In genomic region chr7:8214162-8214897, GRCh38 we compare ENCODE assay signal across 13 cellular contexts. TPM values are rescaled to one million over a fixed set of nuclear protein-coding genes. Genes with fewer than 3 reads are reported as not detected.
DNase-seq lines count a peak whose midpoint lies in the region; ATAC-seq, FAIRE-seq and TF ChIP-seq lines count a peak whose summit lies in the region.
"Had no signal": no experiment of that assay in that cellular context is flagged by ENCODE, and none has a peak within 500 bp of the region (broad histone marks: within the 10 kb centered on the region; RNA-seq: fewer than 3 reads in every experiment).

No MANE protein-coding gene starts in this region.

- no peaks in the 10 kb centered on the region for H3K27me3 ChIP-seq in pancreas
- no peaks in the 10 kb centered on the region for H3K27me3 ChIP-seq in aorta (ENCODE audit: control insufficient read depth in 1 of 2, insufficient read depth in 2 of 2, low read length in 1 of 2)
- H3K27me3 ChIP-seq: right lobe of liver had no signal

- ATAC-seq in pancreas (peak in 3 of 4 donors; percentile 17 to 65 (median 44)), HG03095 (IDR thresholded peaks at IDR 0.05; ENCODE audit: unreplicated experiment) (no peak), aorta (ENCODE audit: low FRiP score) (no peak)
- no peak for ATAC-seq in activated CD4-positive, CD25-positive, alpha-beta regulatory T cell treated with anti-CD3 and anti-CD28 coated beads, Interleukin-2, amount 50 U/mL, for 24 hours
- ATAC-seq: right lobe of liver had no signal

- H3K27ac ChIP-seq in pancreas = no peak overlapping the region
- no peak overlapping the region for H3K27ac ChIP-seq in aorta (ENCODE audit: low read depth in 1 of 2, low read length in 2 of 2)
- H3K27ac ChIP-seq: right lobe of liver, WERI-Rb-1 had no signal

- peak; percentile 7 for DNase-seq in GM04504 (ENCODE audit: low read depth)
- DNase-seq in NCI-H146 (lab: John Stamatoyannopoulos, UW) = peak; percentile 54
- DNase-seq in dedifferentiated amniotic fluid mesenchymal stem cell (ENCODE audit: extremely low spot score) = peak; percentile 16
- no peak for DNase-seq in pancreas
- no peak for DNase-seq in aorta
- no peak for DNase-seq in stimulated activated CD4-positive, alpha-beta T cell treated with anti-CD3 and anti-CD28 coated beads, Interleukin-4, amount 100 ng/mL, for 1 hour
- DNase-seq: DND-41, kidney, right lobe of liver, WERI-Rb-1 had no signal

- H3K4me1 ChIP-seq in pancreas = peaks cover 0 to 3% (median 0%) of the 10 kb centered on the region in 3 donors
- H3K4me1 ChIP-seq in aorta (ENCODE audit: control insufficient read depth in 1 of 2, insufficient read depth in 2 of 2, low read length in 2 of 2) = no peaks in the 10 kb centered on the region

- H3K4me3 ChIP-seq in pancreas (no peak overlapping the region), aorta (ENCODE audit: low read length in 2 of 2) (no peak overlapping the region)
- H3K4me3 ChIP-seq: right lobe of liver had no signal

- intact Hi-C loops in pancreas (cut with DNase I) (no loop called here), aorta (cut with DNase I) (loop anchor here (10.0 kb wide), 2 partner anchors 620 to 1110 kb away; no protein-coding TSS in a partner anchor)

- no peak for FAIRE-seq in pancreas (lab: Jason Lieb, UNC)
- FAIRE-seq: endometrium, kidney had no signal

- WGBS in pancreas, 2 donors = 55 to 60% methylated on average over 9 of the region's 9 CpGs
- 27 to 31% methylated on average over 9 of the region's 9 CpGs for WGBS in aorta, 2 donors

- peaks cover 0 to 7% (median 0%) of the 10 kb centered on the region in 3 donors for H3K36me3 ChIP-seq in pancreas
- H3K36me3 ChIP-seq in aorta (ENCODE audit: control insufficient read depth in 1 of 2, insufficient read depth in 2 of 2, low read length in 1 of 2) = no peaks in the 10 kb centered on the region
- H3K36me3 ChIP-seq: right lobe of liver, WERI-Rb-1 had no signal

- no peaks in the 10 kb centered on the region for H3K9me3 ChIP-seq in pancreas
- no peaks in the 10 kb centered on the region for H3K9me3 ChIP-seq in aorta (ENCODE audit: control insufficient read depth, low read length)
- H3K9me3 ChIP-seq: right lobe of liver had no signal

- no peak for TF ChIP-seq CTCF in pancreas (IDR thresholded peaks at IDR 0.05)

RNA-seq across cellular contexts. Expression of gene ICA1, which starts 47.6 kb away (rescaled TPM):
- total RNA-seq in pancreas = 10 to 100 TPM; 34.8 to 57.4 (median 50.4) TPM
- 10 to 100 TPM; 35.8 to 74.4 TPM for polyA plus RNA-seq in pancreas
- total RNA-seq in aorta = 10 to 100 TPM; 15.9 to 31.1 TPM
- polyA plus RNA-seq in aorta = 10 to 100 TPM in 1 of 2 donors, 1 to 10 TPM in 1; 1.5 to 14.5 TPM

Comparison
In these comparisons a context has a peak if more than half of its experiments do, and no peak if none do; other contexts are left out.
1. DNase-seq: peak in GM04504 (single experiment), NCI-H146 (single experiment) and dedifferentiated amniotic fluid mesenchymal stem cell (single experiment); none in pancreas (0 of 6), aorta (0 of 2) and stimulated activated CD4-positive, alpha-beta T cell treated with anti-CD3 and anti-CD28 coated beads, Interleukin-4, amount 100 ng/mL, for 1 hour (single experiment).
2. ATAC-seq: peak in pancreas (3 of 4); none in HG03095 (single experiment), activated CD4-positive, CD25-positive, alpha-beta regulatory T cell treated with anti-CD3 and anti-CD28 coated beads, Interleukin-2, amount 50 U/mL, for 24 hours (0 of 2) and aorta (single experiment).
3. intact Hi-C loops: an anchor here in aorta (10.0 kb wide); none called in pancreas.